ENCODE assay signal across 12 cellular contexts in the genomic region with DNA sequence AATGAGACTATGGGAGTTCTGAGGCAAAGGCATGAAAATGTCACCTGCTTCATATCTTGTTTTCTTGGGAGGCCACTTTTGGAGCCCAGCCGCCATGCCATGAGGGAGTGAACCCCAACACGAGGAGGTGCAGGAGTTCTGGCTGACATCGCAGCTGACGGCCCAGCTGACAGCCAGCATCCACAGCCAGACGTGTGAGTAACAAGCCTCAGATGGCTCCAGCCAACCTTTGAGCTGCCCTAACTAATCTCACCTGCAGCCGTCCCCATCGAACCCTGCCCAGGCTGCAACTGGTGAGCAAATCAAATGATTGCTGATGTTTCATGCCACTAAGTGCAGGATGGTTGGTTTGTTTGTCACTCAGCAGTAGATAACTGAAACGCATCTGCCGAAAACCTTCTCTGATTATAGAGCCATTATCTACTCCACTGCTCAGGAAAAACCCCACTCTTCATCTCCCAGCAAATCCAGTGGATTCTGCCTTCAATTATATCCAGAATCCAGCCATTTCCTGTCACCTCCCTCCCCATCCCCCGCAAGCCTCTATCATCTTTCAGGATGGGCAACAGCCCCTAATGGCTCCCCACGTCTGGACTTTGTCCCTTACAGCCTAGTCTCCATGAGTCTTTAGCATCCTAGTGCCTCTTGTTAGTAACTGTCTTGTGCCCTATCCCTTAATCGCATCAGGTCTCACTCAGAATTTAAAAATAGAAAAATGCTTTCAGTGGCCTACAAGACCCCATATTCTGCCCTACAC. TPM values are rescaled to one million over a fixed set of nuclear protein-coding genes. Genes with fewer than 3 reads are reported as not detected.
DNase-seq lines count a peak whose midpoint lies in the region; ATAC-seq, FAIRE-seq and TF ChIP-seq lines count a peak whose summit lies in the region.
"Had no signal": no experiment of that assay in that cellular context is flagged by ENCODE, and none has a peak within 500 bp of the region (broad histone marks: within the 10 kb centered on the region; RNA-seq: fewer than 3 reads in every experiment).

No MANE protein-coding gene starts in this region.

- ATAC-seq in A549: no peak
- ATAC-seq: gastroesophageal sphincter had no signal

- H3K27ac Mint-ChIP-seq in activated CD4-positive, alpha-beta memory T cell treated with anti-CD3 and anti-CD28 coated beads for 36 hours: peak overlapping the region; percentile 76
- H3K27ac Mint-ChIP-seq in immature natural killer cell (peak overlapping the region in 5 of 6 donors; percentile 33 to 78 (median 76)), CD14-positive monocyte (no peak overlapping the region)

- 90% methylated on average over 12 of the region's 12 CpGs for WGBS in A549 (ENCODE audit: missing lambda C conversion rate)

- no peak overlapping the region for H3K4me3 Mint-ChIP-seq in activated CD4-positive, alpha-beta memory T cell treated with anti-CD3 and anti-CD28 coated beads for 36 hours
- H3K4me3 Mint-ChIP-seq in immature natural killer cell (no peak overlapping the region), CD14-positive monocyte (no peak overlapping the region)

- POLR2A ChIA-PET in A549 (lab: Yijun Ruan, JAX): no interaction called here
- POLR2A ChIA-PET in activated CD4-positive, alpha-beta memory T cell treated with anti-CD3 and anti-CD28 coated beads for 36 hours (lab: Charles Lee): no interaction called here

- no peaks in the 10 kb centered on the region for H3K9me3 ChIP-seq in A549
- H3K9me3 ChIP-seq: gastroesophageal sphincter, HAP-1 had no signal

- DNase-seq in A549 (ENCODE audit: low read depth in 1 of 2, low spot score in 1 of 2) (no peak), DMS53 (lab: John Stamatoyannopoulos, UW) (peak; percentile 59), immature natural killer cell (no peak), CD14-positive monocyte (ENCODE audit: low spot score) (no peak), NCI-H1694 treated with DMSO at 0.1 percent for 48 hours (lab: John Stamatoyannopoulos, UW) (no peak), dedifferentiated amniotic fluid mesenchymal stem cell (ENCODE audit: extremely low spot score) (no peak), GM12892 (ENCODE audit: insufficient read length) (no peak)
- no peak for DNase-seq in activated CD4-positive, alpha-beta memory T cell treated with anti-CD3 and anti-CD28 coated beads for 36 hours
- DNase-seq: stimulated activated naive CD4-positive, alpha-beta T cell treated with Interleukin-2 at 50 U/mL for 16 hours had no signal

- H3K36me3 Mint-ChIP-seq in activated CD4-positive, alpha-beta memory T cell treated with anti-CD3 and anti-CD28 coated beads for 36 hours: no peaks in the 10 kb centered on the region
- H3K36me3 Mint-ChIP-seq in immature natural killer cell: no peaks in the 10 kb centered on the region
- peaks cover 0 to 3% of the 10 kb centered on the region in 2 donors for H3K36me3 Mint-ChIP-seq in CD14-positive monocyte

- H3K27ac ChIP-seq in A549: peak overlapping the region; percentile 44 to 51; a peak in 4 of 6 replicates
- H3K27ac ChIP-seq: C4-2B, gastroesophageal sphincter had no signal

- no peak for TF ChIP-seq RAD21 in A549 (conservative IDR thresholded peaks at IDR 0.05 in 1 of 2, IDR thresholded peaks at IDR 0.05 in 1 of 2)

- no peak for TF ChIP-seq EP300 in A549 (IDR thresholded peaks at IDR 0.05)

- CTCF ChIA-PET in A549 (lab: Yijun Ruan, JAX): interaction anchor here (1.0 to 2.0 kb wide), 2 partner anchors 230 to 588 kb away, joined by 4 to 5 read pairs; no protein-coding TSS in a partner anchor
- CTCF ChIA-PET in activated CD4-positive, alpha-beta memory T cell treated with anti-CD3 and anti-CD28 coated beads for 36 hours (lab: Charles Lee): interaction anchor here (1.5 to 1.6 kb wide), 2 partner anchors 25 to 588 kb away, joined by 5 read pairs; no protein-coding TSS in a partner anchor

- TF ChIP-seq POLR2A in A549 (IDR thresholded peaks at IDR 0.05; ENCODE audit: low read length) (no peak), GM12892 (IDR thresholded peaks at IDR 0.05; ENCODE audit: low read depth, low read length) (no peak)

- FAIRE-seq in A549 (lab: Jason Lieb, UNC): no peak
- no peak for FAIRE-seq in GM12892 (lab: Jason Lieb, UNC)

- intact Hi-C loops in activated CD4-positive, alpha-beta memory T cell treated with anti-CD3 and anti-CD28 coated beads for 36 hours (cut with micrococcal nuclease): loop anchor here (10.0 kb wide), 2 partner anchors 92 to 372 kb away; a partner anchor contains a TSS
- intact Hi-C loops in CD14-positive monocyte (cut with micrococcal nuclease): no loop called here

- no peak for TF ChIP-seq CTCF in A549 (IDR thresholded peaks at IDR 0.05)
- TF ChIP-seq CTCF in CD14-positive monocyte (IDR thresholded peaks at IDR 0.05): no peak

- H3K4me3 ChIP-seq in A549: no peak overlapping the region
- H3K4me3 ChIP-seq: gastroesophageal sphincter, HAP-1 had no signal

- H3K27me3 Mint-ChIP-seq in activated CD4-positive, alpha-beta memory T cell treated with anti-CD3 and anti-CD28 coated beads for 36 hours: no peaks in the 10 kb centered on the region
- H3K27me3 Mint-ChIP-seq in immature natural killer cell (ENCODE audit: low read depth in 3 of 3): peaks cover 0 to 4% (median 2%) of the 10 kb centered on the region in 3 donors
- peaks cover 2 to 5% (median 2%) of the 10 kb centered on the region in 3 donors for H3K27me3 Mint-ChIP-seq in CD14-positive monocyte (ENCODE audit: low read depth in 3 of 3)

- peak overlapping the region; percentile 76 for H3K4me2 ChIP-seq in A549

- peaks cover 25% of the 10 kb centered on the region for H3K4me1 ChIP-seq in A549
- H3K4me1 ChIP-seq: HAP-1 had no signal

- peaks cover 48% of the 10 kb centered on the region for H3K4me1 Mint-ChIP-seq in activated CD4-positive, alpha-beta memory T cell treated with anti-CD3 and anti-CD28 coated beads for 36 hours (ENCODE audit: low read depth)
- peaks cover 21 to 25% of the 10 kb centered on the region in 2 donors for H3K4me1 Mint-ChIP-seq in immature natural killer cell
- H3K4me1 Mint-ChIP-seq in CD14-positive monocyte: peaks cover 52% of the 10 kb centered on the region

- no peaks in the 10 kb centered on the region for H3K9me3 Mint-ChIP-seq in activated CD4-positive, alpha-beta memory T cell treated with anti-CD3 and anti-CD28 coated beads for 36 hours
- H3K9me3 Mint-ChIP-seq in immature natural killer cell: no peaks in the 10 kb centered on the region
- H3K9me3 Mint-ChIP-seq in CD14-positive monocyte: peaks cover 0 to 3% (median 0%) of the 10 kb centered on the region in 7 donors

TF ChIP-seq in A549, 52 proteins besides CTCF, POLR2A, EP300 and RAD21:
- TF ChIP-seq HOXB5 (CRISPR knock-in tag; IDR thresholded peaks at IDR 0.05) (no peak), GATA3 (IDR thresholded peaks at IDR 0.05; ENCODE audit: borderline replicate concordance) (no peak), RARB (CRISPR knock-in tag; IDR thresholded peaks at IDR 0.05) (no peak), MYC (IDR thresholded peaks at IDR 0.05; ENCODE audit: borderline replicate concordance, low read length) (no peak)
- TF ChIP-seq, protein P1, sequence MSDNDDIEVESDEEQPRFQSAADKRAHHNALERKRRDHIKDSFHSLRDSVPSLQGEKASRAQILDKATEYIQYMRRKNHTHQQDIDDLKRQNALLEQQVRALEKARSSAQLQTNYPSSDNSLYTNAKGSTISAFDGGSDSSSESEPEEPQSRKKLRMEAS (IDR thresholded peaks at IDR 0.05): no peak
- TF ChIP-seq, protein P2, sequence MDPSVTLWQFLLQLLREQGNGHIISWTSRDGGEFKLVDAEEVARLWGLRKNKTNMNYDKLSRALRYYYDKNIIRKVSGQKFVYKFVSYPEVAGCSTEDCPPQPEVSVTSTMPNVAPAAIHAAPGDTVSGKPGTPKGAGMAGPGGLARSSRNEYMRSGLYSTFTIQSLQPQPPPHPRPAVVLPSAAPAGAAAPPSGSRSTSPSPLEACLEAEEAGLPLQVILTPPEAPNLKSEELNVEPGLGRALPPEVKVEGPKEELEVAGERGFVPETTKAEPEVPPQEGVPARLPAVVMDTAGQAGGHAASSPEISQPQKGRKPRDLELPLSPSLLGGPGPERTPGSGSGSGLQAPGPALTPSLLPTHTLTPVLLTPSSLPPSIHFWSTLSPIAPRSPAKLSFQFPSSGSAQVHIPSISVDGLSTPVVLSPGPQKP (IDR thresholded peaks at IDR 0.05; ENCODE audit: low read depth, low read length): no peak
TF ChIP-seq in A549: peak in this region for 0.

RNA-seq across cellular contexts. Expression of a gene that starts 18.5 kb away (rescaled TPM):
- polyA plus RNA-seq in A549 (2011; rRNA removed) (20.6 and 38.4 TPM in 2 replicates), A549 (2017; fragmentation: RNase III; extraction: RNeasy Plus Mini Kit Qiagen cat#74134 plus additional on column Dnase treatment) (31.0 to 31.7 TPM (median 31.5 TPM) in 3 replicates), immature natural killer cell (10 to 100 TPM; 21.7 to 30.1 (median 22.3) TPM), CD14-positive monocyte (10 to 100 TPM; 34.5 to 34.8 TPM)
- polyA plus RNA-seq in A549 (2012; cell fraction: cytosol; rRNA removed): 20.2 and 22.2 TPM in 2 replicates
- 10.3 and 11.0 TPM in 2 replicates for polyA plus RNA-seq in A549 (2012; cell fraction: nucleus; rRNA removed)
- 5.3 and 6.3 TPM in 2 replicates for polyA minus RNA-seq in A549 (2011; rRNA and poly(A)+ RNA removed)
- total RNA-seq in activated CD4-positive, alpha-beta memory T cell treated with anti-CD3 and anti-CD28 coated beads for 36 hours: 10 to 100 TPM; 22.9 to 25.9 TPM
- polyA plus RNA-seq in GM12892 (2012; ENCODE audit: missing spikeins): 24.2 TPM

Comparison
In these comparisons a context has a peak if more than half of its experiments do, and no peak if none do; other contexts are left out.
1. H3K27ac Mint-ChIP-seq: peak in activated CD4-positive, alpha-beta memory T cell treated with anti-CD3 and anti-CD28 coated beads for 36 hours (single experiment) and immature natural killer cell (5 of 6); none in CD14-positive monocyte (0 of 7).